28 cellular contexts compared by ENCODE assay signal in the genomic region with DNA sequence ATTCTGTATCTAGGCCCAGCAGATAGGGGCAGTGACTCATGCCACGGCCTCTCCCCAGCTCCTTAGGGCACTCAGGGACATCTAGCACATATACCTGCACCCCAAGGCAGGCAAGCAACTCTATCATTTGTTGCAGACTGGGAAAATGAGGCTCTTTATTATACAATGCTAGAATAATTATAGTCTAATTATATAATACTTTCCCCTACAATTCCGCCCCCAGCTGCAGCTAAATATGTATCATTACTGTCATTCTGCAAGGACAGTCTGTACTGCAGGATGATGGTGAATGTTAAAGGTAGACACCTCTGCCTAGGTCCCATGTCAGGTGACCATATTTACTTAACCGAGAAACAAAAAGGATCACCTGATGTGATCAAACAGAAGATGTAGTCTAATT.
"Had no signal": no experiment of that assay in that cellular context is flagged by ENCODE, and none has a peak within 500 bp of the region (broad histone marks: within the 10 kb centered on the region; RNA-seq: fewer than 3 reads in every experiment).

No MANE protein-coding gene starts in this region.

- H3K27me3 ChIP-seq: brain microvascular endothelial cell, esophagus muscularis mucosa, gastrocnemius medialis had no signal

- H3K9me3 ChIP-seq: esophagus muscularis mucosa, gastrocnemius medialis had no signal

- H3K4me1 ChIP-seq: esophagus muscularis mucosa, foreskin keratinocyte, gastrocnemius medialis had no signal

- H3K4me3 ChIP-seq: esophagus muscularis mucosa, gastrocnemius medialis had no signal

- H3K27ac ChIP-seq: brain microvascular endothelial cell, esophagus muscularis mucosa, foreskin keratinocyte, gastrocnemius medialis, WERI-Rb-1 had no signal

- DNase-seq: activated B cell treated with CpG ODN at 0.5 μM for 24 hours; activated CD4-positive, alpha-beta memory T cell treated with anti-CD3 and anti-CD28 coated beads, Interleukin-2, amount 10 ng/mL, durations not matched to agents 7 days and 5 days; activated CD4-positive, alpha-beta T cell treated with anti-CD3 and anti-CD28 coated beads for 48 hours; activated CD8-positive, alpha-beta memory T cell treated with anti-CD3 and anti-CD28 coated beads, Interleukin-2, amount 50 U/mL, for 48 hours; activated gamma-delta T cell; activated naive CD4-positive, alpha-beta T cell; activated naive CD4-positive, alpha-beta T cell treated with anti-CD3 and anti-CD28 coated beads, Interleukin-2, amount 10 ng/mL, durations not matched to agents 7 days and 5 days; activated naive CD8-positive, alpha-beta T cell treated with anti-CD3 and anti-CD28 coated beads, Interleukin-2, amount 10 ng/mL, durations not matched to agents 7 days and 5 days; activated T-cell treated with anti-CD3 and anti-CD28 coated beads for 4 hours; activated T-cell treated with anti-CD3 and anti-CD28 coated beads, Interleukin-2, amount 50 U/mL, for 24 hours; activated T-cell treated with anti-CD3 and anti-CD28 coated beads, Interleukin-2, amount 50 U/mL, for 72 hours; amniotic stem cell; brain microvascular endothelial cell; cortex of kidney; dermis blood vessel endothelial cell; effector CD4-positive, alpha-beta T cell; effector memory CD8-positive, alpha-beta T cell; erythroblast; foreskin keratinocyte; gastrocnemius medialis; glutamatergic neuron; T-helper 1 cell; T-helper 17 cell; T1000; WERI-Rb-1 had no signal

- ATAC-seq: activated CD4-positive, CD25-positive, alpha-beta regulatory T cell treated with anti-CD3 and anti-CD28 coated beads, Interleukin-2, amount 50 U/mL, for 24 hours; activated naive CD4-positive, alpha-beta T cell treated with anti-CD3 and anti-CD28 coated beads, Interleukin-2, amount 50 U/mL, for 72 hours; activated T-cell treated with anti-CD3 and anti-CD28 coated beads, Interleukin-2, amount 50 U/mL, for 72 hours; effector memory CD8-positive, alpha-beta T cell; foreskin keratinocyte; gastrocnemius medialis; T-helper 17 cell had no signal

- H3K36me3 ChIP-seq: brain microvascular endothelial cell, esophagus muscularis mucosa, gastrocnemius medialis, WERI-Rb-1 had no signal
